In the genomic region with DNA sequence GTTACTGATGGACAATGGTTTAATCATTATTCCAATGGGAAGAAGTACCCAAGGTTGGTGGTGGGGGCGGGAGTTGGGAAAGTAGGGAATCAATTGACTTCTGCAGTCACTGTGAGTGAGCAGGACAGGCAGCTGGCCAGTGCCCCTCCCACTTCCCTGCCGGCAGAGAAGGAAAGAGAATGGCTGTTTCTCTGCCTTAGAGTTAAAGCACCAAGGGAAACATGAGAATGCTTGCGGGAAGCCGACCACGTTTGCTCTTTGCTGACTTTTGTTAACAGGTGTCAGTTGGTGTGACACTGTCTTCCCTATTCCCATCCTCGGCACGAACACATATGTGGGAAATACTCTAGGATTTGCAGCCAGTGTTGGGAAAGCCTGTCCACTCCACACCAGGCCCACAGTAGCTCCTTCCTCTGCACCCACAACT, we compare ENCODE assay signal across 11 cellular contexts. TPM values are rescaled to one million over a fixed set of nuclear protein-coding genes. Genes with fewer than 3 reads are reported as not detected.
DNase-seq lines count a peak whose midpoint lies in the region; ATAC-seq and TF ChIP-seq lines count a peak whose summit lies in the region.
"Had no signal": no experiment of that assay in that cellular context is flagged by ENCODE, and none has a peak within 500 bp of the region (broad histone marks: within the 10 kb centered on the region; RNA-seq: fewer than 3 reads in every experiment).

No MANE protein-coding gene starts in this region.

- H3K27me3 ChIP-seq in heart right ventricle = no peaks in the 10 kb centered on the region

- 19 to 31% methylated on average over 7 of the region's 7 CpGs for WGBS in heart right ventricle, 2 donors

- peak; percentile 73 for DNase-seq in EH (ENCODE audit: low read depth)
- DNase-seq in amniotic epithelial cell (ENCODE audit: low read depth) = peak; percentile 63
- DNase-seq in heart right ventricle = peak; percentile 61 to 70
- peak; percentile 92 for DNase-seq in posterior vena cava (ENCODE audit: low spot score)
- DNase-seq in KBM-7 = no peak
- no peak for DNase-seq in foreskin melanocyte
- DNase-seq in cerebellar cortex (ENCODE audit: low spot score) = no peak
- DNase-seq: activated T-cell treated with anti-CD3 and anti-CD28 coated beads for 4 hours, GOT3, NCI-H1436 had no signal

- H3K4me1 ChIP-seq in heart right ventricle = peaks cover 5 to 72% (median 37%) of the 10 kb centered on the region in 9 donors

- peaks cover 0 to 2% (median 0%) of the 10 kb centered on the region in 9 donors for H3K36me3 ChIP-seq in heart right ventricle

- H3K9me3 ChIP-seq in heart right ventricle = no peaks in the 10 kb centered on the region

- TF ChIP-seq CTCF in heart right ventricle (IDR thresholded peaks at IDR 0.05) = no peak

- intact Hi-C loops in heart right ventricle (cut with DNase I) = loop anchor here in 1 of 10 donors (5.0 kb wide), 1 partner anchor 36 kb away; a partner anchor contains a TSS
- intact Hi-C loops in posterior vena cava (cut with DNase I) = no loop called here

- in situ Hi-C loops in KBM-7 (cut with MboI; ENCODE audit: low pct_unique_long_range_greater_than_20kb, low sequenced_read_pairs) = no loop called here

- peak; percentile 71 to 93 (median 80) for ATAC-seq in heart right ventricle
- no peak for ATAC-seq in HG03139 (IDR thresholded peaks at IDR 0.05; ENCODE audit: unreplicated experiment)

- H3K4me3 ChIP-seq in heart right ventricle = peak overlapping the region in 3 of 10 donors; percentile 8 to 16 (median 14)

- peak overlapping the region in 9 of 10 donors; percentile 26 to 76 (median 63) for H3K27ac ChIP-seq in heart right ventricle

RNA-seq across cellular contexts. Expression of a gene that starts 33.5 kb away (rescaled TPM):
- total RNA-seq in heart right ventricle (10 to 100 TPM; 20.8 to 45.5 (median 23.9) TPM), posterior vena cava (10 to 100 TPM; 62.0 to 80.3 TPM)
- polyA plus RNA-seq in heart right ventricle = 10 to 100 TPM; 11.3 to 26.4 TPM

RNA-seq across cellular contexts. Expression of a gene that starts 36.1 kb away (rescaled TPM):
- total RNA-seq in heart right ventricle (10 to 100 TPM in 3 of 10 donors, 1 to 10 TPM in 4, under 1 TPM in 3; 0.32 to 99.0 (median 2.2) TPM), posterior vena cava (100 to 1,000 TPM; 424 to 446 TPM)
- 10 to 100 TPM in 1 of 2 donors, 1 to 10 TPM in 1; 5.4 to 23.3 TPM for polyA plus RNA-seq in heart right ventricle

Comparison
In these comparisons a context has a peak if more than half of its experiments do, and no peak if none do; other contexts are left out.
1. DNase-seq: peak in EH (single experiment), amniotic epithelial cell (single experiment), heart right ventricle (2 of 2) and posterior vena cava (single experiment); none in KBM-7 (single experiment), foreskin melanocyte (single experiment) and cerebellar cortex (single experiment).
2. RNA of a gene that starts 36.1 kb away (total RNA-seq): 424 to 446 TPM in posterior vena cava; 0.32 to 99.0 TPM in heart right ventricle; every median in the first group is over 4 times any median in the second.